In the genomic region with DNA sequence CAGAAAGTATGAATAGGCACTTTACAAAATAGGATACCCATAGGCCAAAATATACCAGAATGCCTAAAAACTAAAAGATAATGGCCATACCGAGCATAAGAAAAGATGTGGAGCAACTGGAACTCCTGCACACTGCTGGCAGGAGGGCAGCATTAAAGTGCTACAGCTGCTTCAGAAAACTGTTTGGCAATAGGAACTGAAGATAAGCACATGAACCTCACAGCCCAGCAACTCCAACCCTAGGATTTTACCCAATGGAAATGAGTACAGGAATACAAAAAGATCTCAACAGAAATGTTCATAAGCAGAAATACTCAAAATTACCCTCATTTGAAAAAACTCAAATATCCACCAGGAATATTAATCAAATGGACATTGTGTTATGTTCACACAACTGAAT, we compare ENCODE assay signal across 24 cellular contexts.
"Had no signal": no experiment of that assay in that cellular context is flagged by ENCODE, and none has a peak within 500 bp of the region (broad histone marks: within the 10 kb centered on the region; RNA-seq: fewer than 3 reads in every experiment).

No MANE protein-coding gene starts in this region.

- H3K4me3 ChIP-seq: neural progenitor cell, ovary, psoas muscle, right lobe of liver, sigmoid colon, suprapubic skin, testis, tibial artery, transverse colon, upper lobe of right lung, uterus had no signal

- DNase-seq: natural killer cell; occipital lobe; ovary; posterior cingulate gyrus; psoas muscle; right cardiac atrium; right lobe of liver; sigmoid colon; small intestine; stimulated activated CD4-positive, alpha-beta T cell treated with anti-CD3 and anti-CD28 coated beads, Interleukin-15, amount 100 ng/mL, for 24 hours; stimulated activated CD4-positive, alpha-beta T cell treated with anti-CD3 and anti-CD28 coated beads, Interleukin-2, amount 100 ng/mL, for 24 hours; stimulated activated CD4-positive, alpha-beta T cell treated with anti-CD3 and anti-CD28 coated beads, Interleukin-2, amount 100 ng/mL, for 48 hours; stimulated activated CD4-positive, alpha-beta T cell treated with anti-CD3 and anti-CD28 coated beads, Interleukin-4, amount 100 ng/mL, for 24 hours; stimulated activated naive CD4-positive, alpha-beta T cell; stimulated activated naive CD8-positive, alpha-beta T cell treated with anti-CD3 and anti-CD28 coated beads, Interleukin-15, amount 100 ng/mL, for 72 hours; stimulated activated naive CD8-positive, alpha-beta T cell treated with anti-CD3 and anti-CD28 coated beads, Interleukin-15, Interleukin-2, amounts not matched to agents 100 U/mL and 50 U/mL, for 24 hours; substantia nigra; testis; tibial artery; transverse colon; upper lobe of right lung; uterus had no signal

- H3K36me3 ChIP-seq: neural progenitor cell, ovary, right lobe of liver, sigmoid colon, suprapubic skin, tibial artery, transverse colon, upper lobe of right lung, uterus had no signal

- H3K27me3 ChIP-seq: neural progenitor cell, ovary, right lobe of liver, sigmoid colon, testis, tibial artery, upper lobe of right lung, uterus had no signal

- FAIRE-seq: small intestine had no signal
